Comparison of ENCODE assay signal across 16 cellular contexts in genomic region chr19:55112246-55112780, GRCh38. TPM values are rescaled to one million over a fixed set of nuclear protein-coding genes. Genes with fewer than 3 reads are reported as not detected.
DNase-seq lines count a peak whose midpoint lies in the region; TF ChIP-seq lines count a peak whose summit lies in the region.
"Had no signal": no experiment of that assay in that cellular context is flagged by ENCODE, and none has a peak within 500 bp of the region (broad histone marks: within the 10 kb centered on the region; RNA-seq: fewer than 3 reads in every experiment).

No MANE protein-coding gene starts in this region.

- CTCF ChIA-PET in MCF 10A (lab: Yijun Ruan, JAX) (no interaction called here), GM10248 (lab: Yijun Ruan, JAX) (interaction anchor here (1.5 kb wide), 2 partner anchors 21 to 23 kb away, joined by 4 to 10 read pairs; no protein-coding TSS in a partner anchor)

- no peak overlapping the region for H3K27ac Mint-ChIP-seq in MCF 10A (ENCODE audit: low read depth, unreplicated experiment)
- H3K27ac Mint-ChIP-seq: dendritic cell treated with granulocyte-macrophage colony-stimulating factor and Interleukin-4, amounts not matched to agents 40 ng/mL and 50 ng/mL, for 4 days; T-helper 17 cell had no signal

- no peaks in the 10 kb centered on the region for H3K36me3 ChIP-seq in breast epithelium
- H3K36me3 ChIP-seq in esophagus muscularis mucosa, result peaks cover 9 to 35% (median 31%) of the 10 kb centered on the region in 4 donors
- peaks cover 0 to 16% of the 10 kb centered on the region in 2 donors for H3K36me3 ChIP-seq in muscle layer of duodenum (ENCODE audit: control insufficient read depth in 1 of 2, insufficient read depth in 2 of 2, low read length in 2 of 2)
- H3K36me3 ChIP-seq in tibial nerve, result peaks cover 0 to 31% (median 0%) of the 10 kb centered on the region in 3 donors

- TF ChIP-seq EP300 in esophagus muscularis mucosa (IDR thresholded peaks at IDR 0.05), result no peak
- TF ChIP-seq EP300 in tibial nerve (IDR thresholded peaks at IDR 0.05), result no peak

- WGBS in esophagus muscularis mucosa, result 80% methylated on average over 3 of the region's 25 CpGs
- WGBS in tibial nerve, 2 donors, result 91 to 93% methylated on average over 19 to 25 of the region's 25 CpGs

- H3K4me3 ChIP-seq in breast epithelium, result peak overlapping the region in 1 of 3 donors; percentile 96
- peak overlapping the region in 3 of 4 donors; percentile 90 to 98 (median 91) for H3K4me3 ChIP-seq in esophagus muscularis mucosa
- H3K4me3 ChIP-seq in muscle layer of duodenum (ENCODE audit: low read depth in 1 of 2, low read length in 2 of 2), result peak overlapping the region in 1 of 2 donors; percentile 97
- no peak overlapping the region for H3K4me3 ChIP-seq in tibial nerve
- H3K4me3 ChIP-seq: BLaER1 treated with 17β-estradiol and CSF1 and Interleukin-3, amounts not matched to agents 10 nM and 100 nM; left lung; testis had no signal

- peaks cover 20% of the 10 kb centered on the region for H3K4me1 Mint-ChIP-seq in MCF 10A (ENCODE audit: insufficient read depth, unreplicated experiment)

- DNase-seq in breast epithelium (ENCODE audit: low spot score in 2 of 2) (no peak), MCF 10A (ENCODE audit: unreplicated experiment) (no peak), esophagus muscularis mucosa (ENCODE audit: extremely low spot score) (no peak), tibial nerve (ENCODE audit: low spot score in 2 of 2) (no peak), posterior cingulate gyrus (no peak), GM10248 (ENCODE audit: extremely low spot score) (no peak), SHP77 (lab: John Stamatoyannopoulos, UW) (no peak)
- DNase-seq: 8988T, activated gamma-delta T cell, left lung, NCI-H1436 treated with DMSO at 0.1 percent for 48 hours, T-helper 17 cell, testis had no signal

- no peaks in the 10 kb centered on the region for H3K9me3 ChIP-seq in breast epithelium
- H3K9me3 ChIP-seq in esophagus muscularis mucosa, result no peaks in the 10 kb centered on the region
- H3K9me3 ChIP-seq in muscle layer of duodenum (ENCODE audit: control insufficient read depth in 1 of 2, low read length in 2 of 2), result no peaks in the 10 kb centered on the region
- H3K9me3 ChIP-seq in tibial nerve, result no peaks in the 10 kb centered on the region
- H3K9me3 ChIP-seq: BLaER1 treated with 17β-estradiol and CSF1 and Interleukin-3, amounts not matched to agents 10 nM and 100 nM; left lung; testis had no signal

- BruUV-seq in MCF 10A (replicated peaks; lab: Mats Ljungman, UMichigan), result no TSS peak

- POLR2A ChIA-PET in MCF 10A (lab: Yijun Ruan, JAX) (no interaction called here), GM10248 (lab: Yijun Ruan, JAX) (no interaction called here)

- intact Hi-C loops in breast epithelium (cut with DNase I; ENCODE audit: low total_unique reads) (loop anchor here (5.0 kb wide), 1 partner anchor 1530 kb away; no protein-coding TSS in a partner anchor), MCF 10A (cut with micrococcal nuclease) (no loop called here), esophagus muscularis mucosa (cut with DNase I) (loop anchor here (10.0 kb wide), 1 partner anchor 542 kb away; the partner anchor contains the start of gene U2AF2), posterior cingulate gyrus (cut with DNase I) (no loop called here)

- H3K27me3 ChIP-seq in breast epithelium (no peaks in the 10 kb centered on the region), esophagus muscularis mucosa (no peaks in the 10 kb centered on the region), muscle layer of duodenum (ENCODE audit: low read depth, low read length) (no peaks in the 10 kb centered on the region), tibial nerve (no peaks in the 10 kb centered on the region)
- H3K27me3 ChIP-seq: BLaER1 treated with 17β-estradiol and CSF1 and Interleukin-3, amounts not matched to agents 10 nM and 100 nM; left lung; testis had no signal

- H3K4me3 Mint-ChIP-seq in MCF 10A (ENCODE audit: unreplicated experiment), result no peak overlapping the region
- H3K4me3 Mint-ChIP-seq: dendritic cell treated with granulocyte-macrophage colony-stimulating factor and Interleukin-4, amounts not matched to agents 40 ng/mL and 50 ng/mL, for 4 days; T-helper 17 cell had no signal

- peak overlapping the region; percentile 90 to 96 for H3K27ac ChIP-seq in breast epithelium
- H3K27ac ChIP-seq in esophagus muscularis mucosa (replicated peaks in 1 of 4), result peak overlapping the region; percentile 96 to 99 (median 97)
- H3K27ac ChIP-seq in muscle layer of duodenum (ENCODE audit: low read length), result peak overlapping the region; percentile 85
- H3K27ac ChIP-seq in tibial nerve, result peak overlapping the region; percentile 68 to 95 (median 86)

- TF ChIP-seq POLR2A in breast epithelium (IDR thresholded peaks at IDR 0.05) (no peak), esophagus muscularis mucosa (IDR thresholded peaks at IDR 0.05; ENCODE audit: low read depth) (no peak), tibial nerve (IDR thresholded peaks at IDR 0.05) (no peak)

- no peaks in the 10 kb centered on the region for H3K9me3 Mint-ChIP-seq in MCF 10A (ENCODE audit: unreplicated experiment)
- H3K9me3 Mint-ChIP-seq: dendritic cell treated with granulocyte-macrophage colony-stimulating factor and Interleukin-4, amounts not matched to agents 40 ng/mL and 50 ng/mL, for 4 days had no signal

- TF ChIP-seq CTCF in breast epithelium (IDR thresholded peaks at IDR 0.05) (no peak), MCF 10A (IDR thresholded peaks at IDR 0.05; ENCODE audit: unreplicated experiment) (no peak), esophagus muscularis mucosa (IDR thresholded peaks at IDR 0.05) (no peak), tibial nerve (IDR thresholded peaks at IDR 0.05) (no peak), GM10248 (IDR thresholded peaks at IDR 0.05; ENCODE audit: control extremely low read depth, extremely low read depth, low read depth, missing control alignments) (no peak)

- H3K4me1 ChIP-seq in breast epithelium (peaks cover 0 to 18% of the 10 kb centered on the region in 2 donors), esophagus muscularis mucosa (peaks cover 50 to 78% (median 72%) of the 10 kb centered on the region in 4 donors), muscle layer of duodenum (ENCODE audit: control insufficient read depth in 1 of 2, insufficient read depth in 2 of 2, low read length in 2 of 2) (peaks cover 11 to 54% of the 10 kb centered on the region in 2 donors), tibial nerve (peaks cover 0 to 51% (median 32%) of the 10 kb centered on the region in 4 donors)

- no peaks in the 10 kb centered on the region for H3K27me3 Mint-ChIP-seq in MCF 10A (ENCODE audit: insufficient read depth, unreplicated experiment)
- H3K27me3 Mint-ChIP-seq: dendritic cell treated with granulocyte-macrophage colony-stimulating factor and Interleukin-4, amounts not matched to agents 40 ng/mL and 50 ng/mL, for 4 days; T-helper 17 cell had no signal

- H3K36me3 Mint-ChIP-seq in MCF 10A (ENCODE audit: insufficient read depth, unreplicated experiment), result peaks cover 29% of the 10 kb centered on the region

RNA-seq across cellular contexts. Expression of gene PPP1R12C, which starts 5.1 kb away (rescaled TPM):
- total RNA-seq in breast epithelium, result 100 to 1,000 TPM in 1 of 3 donors, 10 to 100 TPM in 2; 68.3 to 148 (median 91.7) TPM
- 76.4 and 88.6 TPM in 2 replicates for total RNA-seq in MCF 10A (2022)
- 100 to 1,000 TPM; 257 to 451 (median 351) TPM for total RNA-seq in esophagus muscularis mucosa
- 100 to 1,000 TPM; 113 to 270 (median 180) TPM for total RNA-seq in tibial nerve

RNA-seq across cellular contexts. Expression of gene EPS8L1, which starts 36.6 kb away (rescaled TPM):
- 10 to 100 TPM in 2 of 3 donors, 1 to 10 TPM in 1; 2.4 to 51.1 (median 50.1) TPM for total RNA-seq in breast epithelium
- total RNA-seq in MCF 10A (2022), result 9.9 and 17.9 TPM in 2 replicates
- 1 to 10 TPM; 1.0 to 8.7 (median 1.2) TPM for total RNA-seq in esophagus muscularis mucosa
- total RNA-seq in tibial nerve, result 1 to 10 TPM in 1 of 4 donors, under 1 TPM in 1, not detected in 2; 0.44 to 1.2 TPM

RNA-seq across cellular contexts. Expression of gene TNNT1, which starts 36.7 kb away (rescaled TPM):
- total RNA-seq in breast epithelium (1 to 10 TPM in 2 of 3 donors, not detected in 1; 3.7 to 7.2 TPM), MCF 10A (2022) (32.3 and 46.8 TPM in 2 replicates), esophagus muscularis mucosa (1 to 10 TPM in 1 of 4 donors, not detected in 3; 2.0 TPM), tibial nerve (1 to 10 TPM in 1 of 4 donors, under 1 TPM in 1, not detected in 2; 0.90 to 1.5 TPM)

RNA-seq across cellular contexts. Expression of gene TNNI3, which starts 45.2 kb away (rescaled TPM):
- total RNA-seq in breast epithelium, result 1 to 10 TPM in 1 of 3 donors, not detected in 2; 2.6 TPM
- total RNA-seq in MCF 10A (2022), result 0.89 TPM in 1 of 2 replicates, not detected in the other
- not detected for total RNA-seq in esophagus muscularis mucosa
- total RNA-seq in tibial nerve, result not detected
- total RNA-seq: T-helper 17 cell had no signal

RNA-seq across cellular contexts. Expression of gene RDH13, which starts 49.4 kb away (rescaled TPM):
- total RNA-seq in breast epithelium (10 to 100 TPM; 11.4 to 33.4 (median 22.3) TPM), MCF 10A (2022) (20.2 and 25.8 TPM in 2 replicates), esophagus muscularis mucosa (10 to 100 TPM; 11.1 to 16.4 (median 12.3) TPM), tibial nerve (10 to 100 TPM in 2 of 4 donors, 1 to 10 TPM in 2; 6.3 to 25.7 (median 12.7) TPM)

Comparison
In these comparisons a context has a peak if more than half of its experiments do, and no peak if none do; other contexts are left out.
1. intact Hi-C loops: an anchor here in breast epithelium (5.0 kb wide) and esophagus muscularis mucosa (10.0 kb wide); none called in MCF 10A and posterior cingulate gyrus.
2. H3K4me3 ChIP-seq: peak in esophagus muscularis mucosa (3 of 4); none in tibial nerve (0 of 4).
3. Peak in every context shown above with its lines, with median percentiles within 50 percentile points of each other: H3K27ac ChIP-seq.